ENCODE assay signal across 13 cellular contexts in genomic region chr6:105798057-105798456, GRCh38.
DNase-seq lines count a peak whose midpoint lies in the region; ATAC-seq and TF ChIP-seq lines count a peak whose summit lies in the region.
"Had no signal": no experiment of that assay in that cellular context is flagged by ENCODE, and none has a peak within 500 bp of the region (broad histone marks: within the 10 kb centered on the region; RNA-seq: fewer than 3 reads in every experiment).

No MANE protein-coding gene starts in this region.

- WGBS in psoas muscle, 3 donors, result 19 to 35% (median 23%) methylated on average over 3 of the region's 3 CpGs

- peak; percentile 97 for DNase-seq in AG09319 (ENCODE audit: extremely low read depth, low read depth)
- DNase-seq in OCI-M1 (lab: John Stamatoyannopoulos, UW), result peak; percentile 41
- DNase-seq in fibroblast of peridontal ligament (ENCODE audit: extremely low read depth), result peak; percentile 99
- DNase-seq in psoas muscle, result no peak
- no peak for DNase-seq in stimulated activated CD4-positive, alpha-beta T cell treated with anti-CD3 and anti-CD28 coated beads, Interleukin-2, amount 100 ng/mL, for 48 hours
- no peak for DNase-seq in NCI-H524 treated with DMSO at 0.1 percent for 48 hours (lab: John Stamatoyannopoulos, UW)
- DNase-seq: activated CD4-positive, alpha-beta T cell treated with anti-CD3 and anti-CD28 coated beads, Interleukin-2, amount 10 ng/mL, durations not matched to agents 7 days and 5 days; activated naive CD4-positive, alpha-beta T cell; CD4-positive, alpha-beta memory T cell; nephron progenitor cell had no signal

- H3K4me1 ChIP-seq in psoas muscle, result peaks cover 52% of the 10 kb centered on the region

- TF ChIP-seq CTCF in AG09319 (IDR thresholded peaks at IDR 0.05; ENCODE audit: low read depth, low read length) (no peak), psoas muscle (IDR thresholded peaks at IDR 0.05) (no peak)

- ATAC-seq in psoas muscle (peak; percentile 43 to 71 (median 56)), HG03520 (IDR thresholded peaks at IDR 0.05; ENCODE audit: unreplicated experiment) (no peak), HG02973 (IDR thresholded peaks at IDR 0.05; ENCODE audit: unreplicated experiment) (no peak)

- intact Hi-C loops in psoas muscle (cut with DNase I), result loop anchor here in 1 of 2 donors (10.0 kb wide), 1 partner anchor 197 kb away; no protein-coding TSS in a partner anchor

- no peaks in the 10 kb centered on the region for H3K27me3 ChIP-seq in psoas muscle (ENCODE audit: insufficient read depth in 3 of 3, low read length in 2 of 3)
- H3K27me3 ChIP-seq: SJSA1 had no signal

- H3K36me3 ChIP-seq in psoas muscle (ENCODE audit: insufficient read depth in 1 of 2, low read depth in 1 of 2), result no peaks in the 10 kb centered on the region
- H3K36me3 ChIP-seq: SJSA1 had no signal

- no peaks in the 10 kb centered on the region for H3K9me3 ChIP-seq in psoas muscle
- H3K9me3 ChIP-seq: SJSA1 had no signal

- peak overlapping the region; percentile 78 for H3K27ac ChIP-seq in psoas muscle
- H3K27ac ChIP-seq: SJSA1 had no signal

- H3K4me3 ChIP-seq in psoas muscle, result peak overlapping the region; percentile 37
- H3K4me3 ChIP-seq: SJSA1 had no signal

Comparison
In these comparisons a context has a peak if more than half of its experiments do, and no peak if none do; other contexts are left out.
1. DNase-seq: peak in AG09319 (single experiment), OCI-M1 (single experiment) and fibroblast of peridontal ligament (single experiment); none in psoas muscle (0 of 2), stimulated activated CD4-positive, alpha-beta T cell treated with anti-CD3 and anti-CD28 coated beads, Interleukin-2, amount 100 ng/mL, for 48 hours (0 of 2) and NCI-H524 treated with DMSO at 0.1 percent for 48 hours (single experiment).
2. ATAC-seq: peak in psoas muscle (4 of 4); none in HG03520 (single experiment) and HG02973 (single experiment).